In genomic region chr2:147855316-147855715, GRCh38 we compare ENCODE assay signal across 23 cellular contexts.
"Had no signal": no experiment of that assay in that cellular context is flagged by ENCODE, and none has a peak within 500 bp of the region (broad histone marks: within the 10 kb centered on the region; RNA-seq: fewer than 3 reads in every experiment).

No MANE protein-coding gene starts in this region.

- H3K36me3 Mint-ChIP-seq: activated CD4-positive, alpha-beta memory T cell treated with anti-CD3 and anti-CD28 coated beads for 36 hours; T-cell had no signal

- DNase-seq: activated CD4-positive, alpha-beta memory T cell treated with anti-CD3 and anti-CD28 coated beads for 36 hours; activated CD4-positive, alpha-beta T cell treated with anti-CD3 and anti-CD28 coated beads, Interleukin-2, amount 10 ng/mL, durations not matched to agents 7 days and 5 days; activated CD4-positive, CD25-positive, alpha-beta regulatory T cell; activated CD8-positive, alpha-beta memory T cell treated with anti-CD3 and anti-CD28 coated beads for 24 hours; activated effector memory CD4-positive, alpha-beta T cell treated with anti-CD3 and anti-CD28 coated beads, Interleukin-2, amount 50 U/mL, for 16 hours; activated naive CD4-positive, alpha-beta T cell treated with Interleukin-2 at 50 U/mL for 16 hours; activated naive CD8-positive, alpha-beta T cell treated with anti-CD3 and anti-CD28 coated beads for 36 hours; activated T-cell treated with anti-CD3 and anti-CD28 coated beads, Interleukin-2, amount 50 U/mL, for 4 hours; cerebellar nuclear complex; NCI-H1092; NCI-H1930; NCI-H2107; NCI-H446; NCI-H748 treated with DMSO at 0.1 percent for 48 hours; OCI-M1; RPMI8226; T-cell; T1000 had no signal

- ATAC-seq: Panc1, Right ventricle myocardium inferior, T-cell had no signal

- H3K4me3 ChIP-seq: SK-N-MC had no signal

- H3K4me2 ChIP-seq: KMS-11 had no signal

- H3K27ac Mint-ChIP-seq: activated CD4-positive, alpha-beta memory T cell treated with anti-CD3 and anti-CD28 coated beads for 36 hours; activated CD4-positive, alpha-beta T cell treated with anti-CD3 and anti-CD28 coated beads, Interleukin-2, amount 10 ng/mL, durations not matched to agents 7 days and 5 days; activated naive CD8-positive, alpha-beta T cell treated with anti-CD3 and anti-CD28 coated beads for 36 hours; T-cell had no signal

- H3K9me3 Mint-ChIP-seq: activated CD4-positive, alpha-beta memory T cell treated with anti-CD3 and anti-CD28 coated beads for 36 hours; activated naive CD8-positive, alpha-beta T cell treated with anti-CD3 and anti-CD28 coated beads for 36 hours; activated T-cell treated with anti-CD3 and anti-CD28 coated beads, Interleukin-2, amount 50 U/mL, for 4 hours; T-cell had no signal

- H3K27ac ChIP-seq: KMS-11, SK-N-MC, VCaP had no signal

- H3K27me3 Mint-ChIP-seq: activated CD4-positive, alpha-beta memory T cell treated with anti-CD3 and anti-CD28 coated beads for 36 hours; activated naive CD8-positive, alpha-beta T cell treated with anti-CD3 and anti-CD28 coated beads for 36 hours; T-cell had no signal

- H3K4me3 Mint-ChIP-seq: activated CD4-positive, alpha-beta memory T cell treated with anti-CD3 and anti-CD28 coated beads for 36 hours; activated CD4-positive, alpha-beta T cell treated with anti-CD3 and anti-CD28 coated beads, Interleukin-2, amount 10 ng/mL, durations not matched to agents 7 days and 5 days; activated naive CD8-positive, alpha-beta T cell treated with anti-CD3 and anti-CD28 coated beads for 36 hours; activated T-cell treated with anti-CD3 and anti-CD28 coated beads, Interleukin-2, amount 50 U/mL, for 4 hours; T-cell had no signal
